ENCODE assay signal across 7 cellular contexts in the genomic region with DNA sequence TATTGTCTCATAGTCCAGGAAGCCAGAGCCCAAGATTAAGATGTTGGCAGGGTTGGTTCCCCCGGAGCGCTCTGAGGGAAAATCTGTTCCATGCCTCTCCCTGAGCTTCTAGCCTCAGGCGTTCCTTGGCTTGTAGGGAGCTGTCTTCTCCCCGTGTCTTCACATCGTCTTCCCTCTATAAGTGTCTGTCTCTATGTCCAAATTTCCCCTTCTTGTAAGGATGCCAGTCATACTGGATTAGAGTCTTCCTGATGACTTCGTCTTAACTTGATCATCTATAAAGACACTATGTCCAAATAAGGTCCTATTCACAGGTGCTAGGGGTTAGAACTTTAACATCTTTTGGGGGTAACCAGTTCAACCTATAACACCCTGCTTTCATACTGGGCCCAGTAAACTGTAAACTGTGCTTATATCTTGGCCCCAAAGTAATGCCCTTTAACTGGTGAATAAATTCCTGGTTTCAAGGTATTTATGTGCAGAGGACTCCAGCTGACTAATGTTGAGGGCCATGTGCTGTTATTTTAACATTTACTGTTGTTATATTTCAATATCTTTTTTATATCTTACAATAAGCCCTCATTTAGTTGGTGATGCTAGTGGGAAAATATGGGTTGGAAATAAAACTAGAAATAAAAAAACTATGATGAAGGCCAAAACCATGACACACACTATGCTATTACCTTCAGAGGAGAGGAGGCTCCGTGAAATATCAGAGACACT.
"Had no signal": no experiment of that assay in that cellular context is flagged by ENCODE, and none has a peak within 500 bp of the region (broad histone marks: within the 10 kb centered on the region; RNA-seq: fewer than 3 reads in every experiment).

No MANE protein-coding gene starts in this region.

- H3K4me2 ChIP-seq: hepatocyte had no signal

- H3K9me3 ChIP-seq: tibial artery, uterus had no signal

- H3K27me3 ChIP-seq: hepatocyte, tibial artery, uterus had no signal

- DNase-seq: activated CD4-positive, alpha-beta T cell treated with anti-CD3 and anti-CD28 coated beads, Interleukin-2, amount 50 U/mL, for 1 hour; amygdala; naive B cell; tibial artery; uterus had no signal

- H3K27ac ChIP-seq: hepatocyte, tibial artery, uterus had no signal

- H3K4me1 ChIP-seq: uterus had no signal

- H3K4me3 ChIP-seq: hepatocyte, skin epidermis, tibial artery, uterus had no signal

- H3K36me3 ChIP-seq: tibial artery, uterus had no signal
